ENCODE assay signal across 25 cellular contexts in genomic region chr7:135194494-135195095, GRCh38. TPM values are rescaled to one million over a fixed set of nuclear protein-coding genes. Genes with fewer than 3 reads are reported as not detected.
A peak's percentile ranks its signal among the peaks of the same experiment; 100 is the strongest.
DNase-seq lines count a peak whose midpoint lies in the region; ATAC-seq and TF ChIP-seq lines count a peak whose summit lies in the region.
"Had no signal": no experiment of that assay in that cellular context is flagged by ENCODE, and none has a peak within 500 bp of the region (broad histone marks: within the 10 kb centered on the region; RNA-seq: fewer than 3 reads in every experiment).

No MANE protein-coding gene starts in this region.

- ATAC-seq in HG03521 (IDR thresholded peaks at IDR 0.05; ENCODE audit: unreplicated experiment) = no peak
- ATAC-seq: naive thymus-derived CD8-positive, alpha-beta T cell had no signal

- H3K27ac ChIP-seq in SJSA1 = peak overlapping the region; percentile 88
- peak overlapping the region; percentile 58 for H3K27ac ChIP-seq in fibroblast of lung (ENCODE audit: insufficient read depth, low read length)
- H3K27ac ChIP-seq in stomach = no peak overlapping the region
- H3K27ac ChIP-seq: HL-60, parathyroid adenoma, RWPE1, upper lobe of left lung had no signal

- no peaks in the 10 kb centered on the region for H3K79me2 ChIP-seq in fibroblast of lung (ENCODE audit: control insufficient read depth, insufficient read depth, low read length)
- H3K79me2 ChIP-seq: parathyroid adenoma had no signal

- H3K4me3 ChIP-seq in SJSA1 (no peak overlapping the region), fibroblast of lung (replicated peaks in 1 of 4; ENCODE audit: control extremely low read depth in 1 of 4, insufficient read depth in 1 of 4, low read depth in 3 of 4, low read length in 4 of 4) (no peak overlapping the region), stomach (no peak overlapping the region)
- H3K4me3 ChIP-seq: upper lobe of left lung had no signal

- intact Hi-C loops in stomach (cut with DNase I; ENCODE audit: low total_unique reads) = no loop called here

- no peak overlapping the region for H3K4me2 ChIP-seq in fibroblast of lung (ENCODE audit: extremely low read depth, insufficient read depth, low read length)

- no peak overlapping the region for H3K9ac ChIP-seq in fibroblast of lung (ENCODE audit: insufficient read depth, low read length)
- H3K9ac ChIP-seq: parathyroid adenoma had no signal

- H3K4me1 ChIP-seq in SJSA1 (replicated peaks) (peaks cover 38% of the 10 kb centered on the region), fibroblast of lung (ENCODE audit: control insufficient read depth, extremely low read depth, insufficient read depth, low read length) (peaks cover 7% of the 10 kb centered on the region), stomach (peaks cover 0 to 9% (median 6%) of the 10 kb centered on the region in 4 donors)
- H3K4me1 ChIP-seq: parathyroid adenoma had no signal

- no peak for TF ChIP-seq POLR2A in stomach (IDR thresholded peaks at IDR 0.05)

- no peaks in the 10 kb centered on the region for H3K9me3 ChIP-seq in SJSA1 (replicated peaks)
- H3K9me3 ChIP-seq in fibroblast of lung (ENCODE audit: control insufficient read depth, insufficient read depth, low read depth, low read length) = no peaks in the 10 kb centered on the region
- H3K9me3 ChIP-seq in stomach = no peaks in the 10 kb centered on the region
- H3K9me3 ChIP-seq: upper lobe of left lung had no signal

- no peaks in the 10 kb centered on the region for H3K27me3 ChIP-seq in SJSA1 (replicated peaks)
- H3K27me3 ChIP-seq in fibroblast of lung (ENCODE audit: control insufficient read depth, insufficient read depth, low read length) = no peaks in the 10 kb centered on the region
- H3K27me3 ChIP-seq in stomach = no peaks in the 10 kb centered on the region
- H3K27me3 ChIP-seq: upper lobe of left lung had no signal

- peak; percentile 42 for DNase-seq in activated CD8-positive, alpha-beta memory T cell treated with anti-CD3 and anti-CD28 coated beads for 24 hours
- DNase-seq in activated CD8-positive, alpha-beta memory T cell treated with anti-CD3 and anti-CD28 coated beads, Interleukin-2, amount 50 U/mL, for 48 hours = no peak
- DNase-seq in SJSA1 (ENCODE audit: low read depth in 1 of 2, low spot score in 2 of 2) (peak; percentile 46 to 62), fibroblast of lung (ENCODE audit: low read depth in 2 of 2) (peak in 1 of 2 donors; percentile 27), stomach (peak; percentile 13), NCI-H187 treated with DMSO at 0.1 percent for 48 hours (lab: John Stamatoyannopoulos, UW) (no peak), SHP77 (lab: John Stamatoyannopoulos, UW) (no peak)
- DNase-seq: activated CD4-positive, alpha-beta T cell treated with anti-CD3 and anti-CD28 coated beads for 4 hours; activated gamma-delta T cell treated with Interleukin-2 at 50 U/mL for 16 hours; effector memory CD4-positive, alpha-beta T cell; hypothalamus; mesendoderm; naive thymus-derived CD8-positive, alpha-beta T cell; NCI-H1930; NCI-H446 treated with DMSO at 0.1 percent for 48 hours; NK-92 treated with Interleukin-12 subunit alpha and Interleukin-12 subunit beta, amount 100 ng/mL, for 24 hours; SW 1271; upper lobe of left lung had no signal

- no peaks in the 10 kb centered on the region for H4K20me1 ChIP-seq in fibroblast of lung (ENCODE audit: control insufficient read depth, extremely low read depth, insufficient read depth, low read length)

- no peak for TF ChIP-seq CTCF in fibroblast of lung (conservative IDR thresholded peaks at IDR 0.05 in 1 of 2, IDR thresholded peaks at IDR 0.05 in 1 of 2; ENCODE audit: low read depth in 1 of 2, low read length in 2 of 2)
- no peak for TF ChIP-seq CTCF in stomach (IDR thresholded peaks at IDR 0.05)

- H3K36me3 ChIP-seq in SJSA1 (peaks cover 80% of the 10 kb centered on the region), fibroblast of lung (ENCODE audit: control insufficient read depth, insufficient read depth, low read length) (peaks cover 4% of the 10 kb centered on the region), stomach (peaks cover 53 to 98% (median 94%) of the 10 kb centered on the region in 4 donors)

- no peak for TF ChIP-seq EP300 in stomach (IDR thresholded peaks at IDR 0.05)

- no peak overlapping the region for H2AFZ ChIP-seq in fibroblast of lung (ENCODE audit: low read length)
- H2AFZ ChIP-seq: parathyroid adenoma had no signal

- WGBS in stomach, 5 donors = 88 to 94% (median 91%) methylated on average over 8 to 12 of the region's 12 CpGs

RNA-seq across cellular contexts. Expression of gene WDR91, which starts 16.7 kb away (rescaled TPM):
- total RNA-seq in SJSA1 (2014; rRNA removed; shearing (Covaris generic)) = 6.3 and 11.0 TPM in 2 replicates
- total RNA-seq in fibroblast of lung = 17.5 and 27.4 TPM in 2 replicates
- polyA plus RNA-seq in fibroblast of lung = 6.0 and 10.7 TPM in 2 replicates
- 7.6 and 12.8 TPM in 2 replicates for polyA plus RNA-seq in fibroblast of lung (2012)
- 50.4 and 61.0 TPM in 2 replicates for polyA minus RNA-seq in fibroblast of lung (ENCODE audit: low replicate concordance)
- 10 to 100 TPM in 4 of 5 donors, 1 to 10 TPM in 1; 7.0 to 79.4 (median 33.5) TPM for total RNA-seq in stomach
- polyA plus RNA-seq in stomach = 10 to 100 TPM in 1 of 3 donors, 1 to 10 TPM in 2; 6.3 to 13.2 (median 6.6) TPM

RNA-seq across cellular contexts. Expression of gene CYREN, which starts 24.1 kb away (rescaled TPM):
- 67.1 and 81.6 TPM in 2 replicates for total RNA-seq in SJSA1 (2014; rRNA removed; shearing (Covaris generic))
- total RNA-seq in fibroblast of lung = 34.5 and 40.1 TPM in 2 replicates
- polyA plus RNA-seq in fibroblast of lung = 24.4 and 33.0 TPM in 2 replicates
- polyA plus RNA-seq in fibroblast of lung (2012) = 27.1 and 36.6 TPM in 2 replicates
- polyA minus RNA-seq in fibroblast of lung (ENCODE audit: low replicate concordance) = 16.9 and 20.8 TPM in 2 replicates
- 10 to 100 TPM; 11.1 to 33.0 (median 29.8) TPM for total RNA-seq in stomach
- polyA plus RNA-seq in stomach = 10 to 100 TPM; 21.7 to 30.8 (median 30.5) TPM

RNA-seq across cellular contexts. Expression of gene STRA8, which starts 39.0 kb away (rescaled TPM):
- not detected in 2 replicates for total RNA-seq in SJSA1 (2014; rRNA removed; shearing (Covaris generic))
- total RNA-seq in fibroblast of lung = not detected in 2 replicates
- not detected in 2 replicates for polyA plus RNA-seq in fibroblast of lung
- not detected in 2 replicates for polyA plus RNA-seq in fibroblast of lung (2012)
- polyA minus RNA-seq in fibroblast of lung (ENCODE audit: low replicate concordance) = not detected in 2 replicates
- total RNA-seq in stomach = not detected
- not detected for polyA plus RNA-seq in stomach
- total RNA-seq: A172; kidney epithelial cell; naive thymus-derived CD8-positive, alpha-beta T cell; sciatic nerve; upper lobe of left lung had no signal
- polyA plus RNA-seq: naive thymus-derived CD8-positive, alpha-beta T cell had no signal

RNA-seq across cellular contexts. Expression of gene TMEM140, which starts 46.7 kb away (rescaled TPM):
- total RNA-seq in SJSA1 (2014; rRNA removed; shearing (Covaris generic)) = 1.1 and 2.2 TPM in 2 replicates
- 13.1 and 29.7 TPM in 2 replicates for total RNA-seq in fibroblast of lung
- 5.1 and 8.7 TPM in 2 replicates for polyA plus RNA-seq in fibroblast of lung
- polyA plus RNA-seq in fibroblast of lung (2012) = 11.9 and 14.9 TPM in 2 replicates
- polyA minus RNA-seq in fibroblast of lung (ENCODE audit: low replicate concordance) = 6.9 and 7.1 TPM in 2 replicates
- 10 to 100 TPM in 2 of 5 donors, 1 to 10 TPM in 2, under 1 TPM in 1; 0.89 to 18.7 (median 9.7) TPM for total RNA-seq in stomach
- polyA plus RNA-seq in stomach = 1 to 10 TPM; 2.1 to 6.5 (median 3.0) TPM

Comparison
In these comparisons a context has a peak if more than half of its experiments do, and no peak if none do; other contexts are left out.
1. DNase-seq: peak in activated CD8-positive, alpha-beta memory T cell treated with anti-CD3 and anti-CD28 coated beads for 24 hours (single experiment), SJSA1 (2 of 2) and stomach (single experiment); none in activated CD8-positive, alpha-beta memory T cell treated with anti-CD3 and anti-CD28 coated beads, Interleukin-2, amount 50 U/mL, for 48 hours (single experiment), NCI-H187 treated with DMSO at 0.1 percent for 48 hours (single experiment) and SHP77 (0 of 2).
2. H3K27ac ChIP-seq: peak in SJSA1 (single experiment) and fibroblast of lung (single experiment); none in stomach (0 of 5).